Comparison of ENCODE assay signal across 13 cellular contexts in genomic region chr2:85511008-85511895, GRCh38. TPM values are rescaled to one million over a fixed set of nuclear protein-coding genes. Genes with fewer than 3 reads are reported as not detected.
DNase-seq lines count a peak whose midpoint lies in the region; ATAC-seq and TF ChIP-seq lines count a peak whose summit lies in the region.
"Had no signal": no experiment of that assay in that cellular context is flagged by ENCODE, and none has a peak within 500 bp of the region (broad histone marks: within the 10 kb centered on the region; RNA-seq: fewer than 3 reads in every experiment).

No MANE protein-coding gene starts in this region.

- H3K4me1 ChIP-seq in PC-3 (ENCODE audit: insufficient read depth, low read length): peaks cover 53% of the 10 kb centered on the region
- H3K4me1 ChIP-seq: suprapubic skin had no signal

- TF ChIP-seq CTCF in PC-3 (conservative IDR thresholded peaks at IDR 0.05; ENCODE audit: low read depth, low read length): no peak
- TF ChIP-seq CTCF in fibroblast of villous mesenchyme (IDR thresholded peaks at IDR 0.05; ENCODE audit: insufficient read depth, low read depth, low read length): no peak

- peak overlapping the region; percentile 58 for H3K4me2 ChIP-seq in PC-3 (ENCODE audit: low read length)

- H3F3A ChIP-seq in PC-3 (ENCODE audit: low read length, unreplicated experiment): peaks cover under 1% of the 10 kb centered on the region

- no peaks in the 10 kb centered on the region for H3K9me3 ChIP-seq in PC-3 (ENCODE audit: low read length)
- H3K9me3 ChIP-seq: Caco-2, suprapubic skin had no signal

- ATAC-seq in PC-3 (peak; percentile 87), sciatic nerve (peak; percentile 68), GM21390 (IDR thresholded peaks at IDR 0.05; ENCODE audit: unreplicated experiment) (no peak), GM18502 (IDR thresholded peaks at IDR 0.05; ENCODE audit: poor library complexity, unreplicated experiment) (no peak)

- no peaks in the 10 kb centered on the region for H3K27me3 ChIP-seq in PC-3 (ENCODE audit: low read length)
- H3K27me3 ChIP-seq: suprapubic skin had no signal

- BruUV-seq in PC-3 (replicated peaks; lab: Mats Ljungman, UMichigan): TSS peak; percentile 93

- CTCF ChIA-PET in PC-3 (lab: Charles Lee): no interaction called here

- intact Hi-C loops in PC-3 (cut with micrococcal nuclease) (loop anchor here (1.0 kb wide), 3 partner anchors 12 to 90 kb away; no protein-coding TSS in a partner anchor), sciatic nerve (cut with DNase I) (no loop called here)

- peak overlapping the region; percentile 82 for H3K27ac ChIP-seq in PC-3 (ENCODE audit: low read length)
- H3K27ac ChIP-seq: suprapubic skin, WERI-Rb-1 had no signal

- peak overlapping the region; percentile 64 for H3K9ac ChIP-seq in PC-3 (ENCODE audit: low read length)

- H3K4me3 ChIP-seq in PC-3 (ENCODE audit: low read length): no peak overlapping the region
- no peak overlapping the region for H3K4me3 ChIP-seq in fibroblast of villous mesenchyme (ENCODE audit: low read depth, low read length)
- H3K4me3 ChIP-seq: skin epidermis, suprapubic skin had no signal

- H4K20me1 ChIP-seq in PC-3 (ENCODE audit: low read length): no peaks in the 10 kb centered on the region

- peak overlapping the region; percentile 12; the same call in 1 of the 2 replicates for H2AFZ ChIP-seq in PC-3 (ENCODE audit: low read length)

- H3K9me2 ChIP-seq in PC-3 (replicated peaks; ENCODE audit: low read length): no peaks in the 10 kb centered on the region

- POLR2A ChIA-PET in PC-3 (lab: Charles Lee; ENCODE audit: unreplicated experiment): interaction anchor here (0.6 to 1.3 kb wide), 2 partner anchors 28 to 90 kb away, joined by 3 to 6 read pairs; partner anchors contain the start of gene MAT2A

- DNase-seq in HT-29 (ENCODE audit: low spot score): peak; percentile 46
- DNase-seq in PC-3: peak; percentile 77
- DNase-seq in fibroblast of villous mesenchyme (ENCODE audit: low read depth): peak; percentile 42
- DNase-seq in sciatic nerve (ENCODE audit: low spot score): no peak
- no peak for DNase-seq in NCI-H1417 (lab: John Stamatoyannopoulos, UW)
- DNase-seq in COLO829 (ENCODE audit: low spot score): no peak
- DNase-seq: Caco-2, foreskin melanocyte, WERI-Rb-1 had no signal

- no peaks in the 10 kb centered on the region for H3K79me2 ChIP-seq in PC-3 (ENCODE audit: low read length)

- no peaks in the 10 kb centered on the region for H3K36me3 ChIP-seq in PC-3 (ENCODE audit: low read depth, low read length)
- H3K36me3 ChIP-seq: suprapubic skin, WERI-Rb-1 had no signal

RNA-seq across cellular contexts. Expression of gene MAT2A, which starts 27.7 kb away (rescaled TPM):
- 168 and 205 TPM in 2 replicates for total RNA-seq in HT-29 (2014; rRNA removed; shearing (Covaris generic))
- total RNA-seq in PC-3 (2014; rRNA removed) (304 and 309 TPM in 2 replicates), fibroblast of villous mesenchyme (113 and 124 TPM in 2 replicates), sciatic nerve (168 TPM)

RNA-seq across cellular contexts. Expression of gene GGCX, which starts 50.0 kb away (rescaled TPM):
- total RNA-seq in HT-29 (2014; rRNA removed; shearing (Covaris generic)): 23.9 and 38.8 TPM in 2 replicates
- 34.8 and 46.7 TPM in 2 replicates for total RNA-seq in PC-3 (2014; rRNA removed)
- 35.8 and 51.4 TPM in 2 replicates for total RNA-seq in fibroblast of villous mesenchyme
- total RNA-seq in sciatic nerve: 36.6 TPM

Comparison
In these comparisons a context has a peak if more than half of its experiments do, and no peak if none do; other contexts are left out.
1. DNase-seq: peak in HT-29 (single experiment), PC-3 (single experiment) and fibroblast of villous mesenchyme (single experiment); none in sciatic nerve (single experiment), NCI-H1417 (0 of 3) and COLO829 (single experiment).
2. ATAC-seq: peak in PC-3 (single experiment) and sciatic nerve (single experiment); none in GM21390 (single experiment) and GM18502 (single experiment).